Comparison of ENCODE assay signal across 8 cellular contexts in genomic region chr11:9137293-9138132, GRCh38. TPM values are rescaled to one million over a fixed set of nuclear protein-coding genes. Genes with fewer than 3 reads are reported as not detected.
DNase-seq lines count a peak whose midpoint lies in the region; ATAC-seq and TF ChIP-seq lines count a peak whose summit lies in the region.

No MANE protein-coding gene starts in this region.

- WGBS in lung, 2 donors = 19 to 24% methylated on average over 10 of the region's 10 CpGs

- peak; percentile 22 for DNase-seq in AG09319 (ENCODE audit: extremely low read depth, low read depth)
- DNase-seq in NCI-H526 (lab: John Stamatoyannopoulos, UW) = peak; percentile 57 to 92
- peak; percentile 57 to 63 for DNase-seq in activated CD4-positive, alpha-beta T cell treated with anti-CD3 and anti-CD28 coated beads, Interleukin-2, amount 50 U/mL, for 4 hours
- DNase-seq in dermis microvascular lymphatic vessel endothelial cell (ENCODE audit: low read depth in 2 of 2) = peak; percentile 45 to 82
- DNase-seq in lung (ENCODE audit: low spot score) = peak; percentile 80
- peak; percentile 44 for DNase-seq in stimulated activated CD8-positive, alpha-beta memory T cell treated with anti-CD3 and anti-CD28 coated beads, Interleukin-15, amount 100 ng/mL, for 24 hours (ENCODE audit: low read depth)

- H3K27ac ChIP-seq in lung (ENCODE audit: low read depth in 1 of 2, low read length in 1 of 2) = peak overlapping the region in 1 of 2 donors; percentile 71

- no peak overlapping the region for H3K4me3 ChIP-seq in lung

- no peaks in the 10 kb centered on the region for H3K27me3 ChIP-seq in lung (ENCODE audit: control insufficient read depth, insufficient read depth)

- H3K36me3 ChIP-seq in lung (ENCODE audit: control insufficient read depth in 2 of 2, insufficient read depth in 2 of 2, low read length in 2 of 2) = peaks cover 15 to 16% of the 10 kb centered on the region in 2 donors

- TF ChIP-seq CTCF in AG09319 (IDR thresholded peaks at IDR 0.05; ENCODE audit: low read depth, low read length) (no peak; the same call in none of the 2 replicates), lung (IDR thresholded peaks at IDR 0.05; ENCODE audit: control extremely low read depth, extremely low read depth) (peak; percentile 91)

- ATAC-seq in GM19025 (IDR thresholded peaks at IDR 0.05; ENCODE audit: low read depth, unreplicated experiment) (peak; percentile 85), HG03439 (IDR thresholded peaks at IDR 0.05; ENCODE audit: unreplicated experiment) (peak; percentile 74), lung (ENCODE audit: insufficient read depth, low FRiP score) (peak; percentile 91)

- H3K9me3 ChIP-seq in lung (ENCODE audit: control insufficient read depth in 2 of 2, insufficient read depth in 1 of 2, low read length in 1 of 2) = no peaks in the 10 kb centered on the region

- peaks cover 0 to 12% of the 10 kb centered on the region in 2 donors for H3K4me1 ChIP-seq in lung (ENCODE audit: control insufficient read depth in 2 of 2, insufficient read depth in 2 of 2, low read length in 2 of 2)

RNA-seq across cellular contexts. Expression of gene SCUBE2, which starts 46.1 kb away (rescaled TPM):
- total RNA-seq in dermis microvascular lymphatic vessel endothelial cell (0.77 and 1.5 TPM in 2 replicates), lung (10 to 100 TPM in 1 of 2 donors, 1 to 10 TPM in 1; 3.7 to 27.6 TPM)
- 1 to 10 TPM; 2.6 to 4.2 TPM for polyA plus RNA-seq in lung

Comparison
In these comparisons a context has a peak if more than half of its experiments do, and no peak if none do; other contexts are left out.
1. DNase-seq: peak in every context shown above with its lines; median percentile 80 in lung; 74 in NCI-H526; 64 in dermis microvascular lymphatic vessel endothelial cell; 60 in activated CD4-positive, alpha-beta T cell treated with anti-CD3 and anti-CD28 coated beads, Interleukin-2, amount 50 U/mL, for 4 hours; 44 in stimulated activated CD8-positive, alpha-beta memory T cell treated with anti-CD3 and anti-CD28 coated beads, Interleukin-15, amount 100 ng/mL, for 24 hours; 22 in AG09319.